Comparison of ENCODE assay signal across 14 cellular contexts in the genomic region with DNA sequence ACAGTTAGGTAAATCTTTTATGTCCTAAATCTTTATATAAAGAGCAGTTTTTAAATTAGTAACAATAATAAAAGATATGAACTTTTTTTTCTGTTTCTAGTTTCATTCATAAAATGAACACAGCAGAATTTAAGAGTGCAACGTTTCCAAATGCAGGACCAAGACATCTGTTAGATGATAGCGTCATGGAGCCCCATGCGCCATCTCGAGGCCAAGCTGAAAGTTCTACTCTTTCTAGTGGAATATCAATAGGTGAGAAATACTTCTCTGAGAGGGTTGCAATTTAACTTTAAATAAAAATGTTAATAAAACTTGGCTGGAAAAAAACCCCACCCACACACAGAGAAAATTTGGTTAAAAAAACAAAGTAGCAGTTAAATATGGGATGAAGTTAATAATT. TPM values are rescaled to one million over a fixed set of nuclear protein-coding genes. Genes with fewer than 3 reads are reported as not detected.
DNase-seq lines count a peak whose midpoint lies in the region; ATAC-seq and TF ChIP-seq lines count a peak whose summit lies in the region.
"Had no signal": no experiment of that assay in that cellular context is flagged by ENCODE, and none has a peak within 500 bp of the region (broad histone marks: within the 10 kb centered on the region; RNA-seq: fewer than 3 reads in every experiment).

No MANE protein-coding gene starts in this region.

- peaks cover 9% of the 10 kb centered on the region for H3K4me1 Mint-ChIP-seq in Calu3 (ENCODE audit: low read depth, unreplicated experiment)
- H3K4me1 Mint-ChIP-seq: CD14-positive monocyte had no signal

- H3K36me3 Mint-ChIP-seq in Calu3 (ENCODE audit: insufficient read depth, unreplicated experiment) = no peaks in the 10 kb centered on the region

- H3K27ac Mint-ChIP-seq in Calu3 (ENCODE audit: unreplicated experiment) = peak overlapping the region; percentile 4
- H3K27ac Mint-ChIP-seq: CD14-positive monocyte had no signal

- no peak overlapping the region for H3K4me3 ChIP-seq in smooth muscle cell
- H3K4me3 ChIP-seq: HAP-1 had no signal

- BruUV-seq in Calu3 (replicated peaks; lab: Mats Ljungman, UMichigan) = no TSS peak

- H3K27ac ChIP-seq in smooth muscle cell (ENCODE audit: low read depth) = no peak overlapping the region

- H3K79me2 ChIP-seq in smooth muscle cell (ENCODE audit: low read depth) = no peaks in the 10 kb centered on the region

- ATAC-seq in esophagus mucosa (no peak), HG02798 (IDR thresholded peaks at IDR 0.05; ENCODE audit: poor library complexity, unreplicated experiment) (no peak)

- peaks cover 5% of the 10 kb centered on the region for H3K36me3 ChIP-seq in smooth muscle cell (ENCODE audit: low read depth)
- H3K36me3 ChIP-seq: HAP-1 had no signal

- no peak overlapping the region for H2AFZ ChIP-seq in smooth muscle cell (ENCODE audit: low read depth)

- no peaks in the 10 kb centered on the region for H3K27me3 ChIP-seq in smooth muscle cell (ENCODE audit: low read depth)

- no peaks in the 10 kb centered on the region for H3K9me3 Mint-ChIP-seq in Calu3 (ENCODE audit: low read depth, unreplicated experiment)
- H3K9me3 Mint-ChIP-seq: CD14-positive monocyte had no signal

- CTCF ChIA-PET in Calu3 (lab: Charles Lee) = no interaction called here

- no peak overlapping the region for H3K4me2 ChIP-seq in smooth muscle cell

- H3K9me3 ChIP-seq in smooth muscle cell (replicated peaks; ENCODE audit: low read depth) = no peaks in the 10 kb centered on the region
- H3K9me3 ChIP-seq: HAP-1 had no signal

- no peak overlapping the region for H3K4me3 Mint-ChIP-seq in Calu3 (ENCODE audit: low read depth, unreplicated experiment)
- H3K4me3 Mint-ChIP-seq: CD14-positive monocyte had no signal

- intact Hi-C loops in Calu3 (cut with micrococcal nuclease; ENCODE audit: unreplicated experiment) = no loop called here

- 89% methylated on average over 4 of the region's 4 CpGs for WGBS in smooth muscle cell (ENCODE audit: low lambda C conversion rate)

- H3K27me3 Mint-ChIP-seq in Calu3 (ENCODE audit: unreplicated experiment) = no peaks in the 10 kb centered on the region

- no peaks in the 10 kb centered on the region for H3F3A ChIP-seq in smooth muscle cell (ENCODE audit: low read depth)

- H3K4me1 ChIP-seq in smooth muscle cell (ENCODE audit: low read depth) = no peaks in the 10 kb centered on the region
- H3K4me1 ChIP-seq: HAP-1 had no signal

- H3K9ac ChIP-seq in smooth muscle cell (ENCODE audit: low read depth) = no peak overlapping the region

- no peaks in the 10 kb centered on the region for H4K20me1 ChIP-seq in smooth muscle cell (ENCODE audit: low read depth)

- TF ChIP-seq CTCF in Calu3 (IDR thresholded peaks at IDR 0.05; ENCODE audit: unreplicated experiment) (no peak), smooth muscle cell (IDR thresholded peaks at IDR 0.05; ENCODE audit: borderline replicate concordance, insufficient read depth, poor library complexity, severe bottlenecking) (no peak)

- peak; percentile 29 for DNase-seq in Ammon's horn (ENCODE audit: low spot score)
- no peak for DNase-seq in Calu3
- DNase-seq in OCI-M1 (lab: John Stamatoyannopoulos, UW) = peak; percentile 76
- peak; percentile 50 for DNase-seq in fibroblast of peridontal ligament (ENCODE audit: extremely low read depth)
- no peak for DNase-seq in smooth muscle cell (lab: John Stamatoyannopoulos, UW; ENCODE audit: unreplicated experiment)
- DNase-seq: DMS79, NCI-H1048, NCI-H2081 treated with DMSO at 0.1 percent for 48 hours, NCI-H226, NCI-H526 treated with DMSO at 0.1 percent for 48 hours had no signal

RNA-seq across cellular contexts. Expression of a gene that starts 15.0 kb away (rescaled TPM):
- total RNA-seq in Calu3 (2022) (0.35 and 0.59 TPM in 2 replicates), esophagus mucosa (4.1 TPM), smooth muscle cell (6.6 and 7.5 TPM in 2 replicates)
- 3.4 and 5.0 TPM in 2 replicates for polyA plus RNA-seq in smooth muscle cell
- polyA plus RNA-seq: CD14-positive monocyte had no signal

Comparison
In these comparisons a context has a peak if more than half of its experiments do, and no peak if none do; other contexts are left out.
1. DNase-seq: peak in Ammon's horn (single experiment), OCI-M1 (single experiment) and fibroblast of peridontal ligament (single experiment); none in Calu3 (single experiment) and smooth muscle cell (single experiment).